12 cellular contexts compared by ENCODE assay signal in genomic region chr20:54194724-54195438, GRCh38. TPM values are rescaled to one million over a fixed set of nuclear protein-coding genes. Genes with fewer than 3 reads are reported as not detected.
DNase-seq lines count a peak whose midpoint lies in the region; ATAC-seq and TF ChIP-seq lines count a peak whose summit lies in the region.
"Had no signal": no experiment of that assay in that cellular context is flagged by ENCODE, and none has a peak within 500 bp of the region (broad histone marks: within the 10 kb centered on the region; RNA-seq: fewer than 3 reads in every experiment).

No MANE protein-coding gene starts in this region.

- H3K4me3 ChIP-seq in endodermal cell (ENCODE audit: low read length): no peak overlapping the region

- no peak overlapping the region for H3K27ac Mint-ChIP-seq in activated naive CD8-positive, alpha-beta T cell treated with anti-CD3 and anti-CD28 coated beads, Interleukin-2, amount 50 U/mL, for 24 hours
- H3K27ac Mint-ChIP-seq in activated naive CD8-positive, alpha-beta T cell treated with anti-CD3 and anti-CD28 coated beads for 36 hours: no peak overlapping the region
- no peak overlapping the region for H3K27ac Mint-ChIP-seq in endodermal cell
- H3K27ac Mint-ChIP-seq in stimulated activated naive B cell treated with anti-CD40 and anti-IgM and Interleukin-4, amounts not matched to agents 10 μg/mL and 1 μg/mL and 100 μg/mL, for 72 hours: no peak overlapping the region

- H3K27me3 ChIP-seq in endodermal cell (ENCODE audit: control insufficient read depth, insufficient read depth, low read length, poor library complexity, severe bottlenecking): no peaks in the 10 kb centered on the region

- H3K4me3 Mint-ChIP-seq in activated naive CD8-positive, alpha-beta T cell treated with anti-CD3 and anti-CD28 coated beads, Interleukin-2, amount 50 U/mL, for 24 hours: no peak overlapping the region
- H3K4me3 Mint-ChIP-seq in activated naive CD8-positive, alpha-beta T cell treated with anti-CD3 and anti-CD28 coated beads for 36 hours: no peak overlapping the region
- H3K4me3 Mint-ChIP-seq in endodermal cell: no peak overlapping the region
- H3K4me3 Mint-ChIP-seq in stimulated activated naive B cell treated with anti-CD40 and anti-IgM and Interleukin-4, amounts not matched to agents 10 μg/mL and 1 μg/mL and 100 μg/mL, for 72 hours: no peak overlapping the region

- H3K9ac ChIP-seq in endodermal cell (ENCODE audit: extremely low read depth, low read length, poor library complexity, severe bottlenecking): no peak overlapping the region

- H3K27me3 Mint-ChIP-seq in activated naive CD8-positive, alpha-beta T cell treated with anti-CD3 and anti-CD28 coated beads, Interleukin-2, amount 50 U/mL, for 24 hours: peaks cover 4% of the 10 kb centered on the region
- H3K27me3 Mint-ChIP-seq in activated naive CD8-positive, alpha-beta T cell treated with anti-CD3 and anti-CD28 coated beads for 36 hours: no peaks in the 10 kb centered on the region
- H3K27me3 Mint-ChIP-seq in endodermal cell (ENCODE audit: insufficient read depth): no peaks in the 10 kb centered on the region
- peaks cover 19 to 22% of the 10 kb centered on the region in 2 donors for H3K27me3 Mint-ChIP-seq in stimulated activated naive B cell treated with anti-CD40 and anti-IgM and Interleukin-4, amounts not matched to agents 10 μg/mL and 1 μg/mL and 100 μg/mL, for 72 hours

- no peaks in the 10 kb centered on the region for H3K4me1 Mint-ChIP-seq in activated naive CD8-positive, alpha-beta T cell treated with anti-CD3 and anti-CD28 coated beads, Interleukin-2, amount 50 U/mL, for 24 hours
- peaks cover 4% of the 10 kb centered on the region for H3K4me1 Mint-ChIP-seq in activated naive CD8-positive, alpha-beta T cell treated with anti-CD3 and anti-CD28 coated beads for 36 hours
- peaks cover 2% of the 10 kb centered on the region for H3K4me1 Mint-ChIP-seq in endodermal cell
- peaks cover 0 to 5% of the 10 kb centered on the region in 2 donors for H3K4me1 Mint-ChIP-seq in stimulated activated naive B cell treated with anti-CD40 and anti-IgM and Interleukin-4, amounts not matched to agents 10 μg/mL and 1 μg/mL and 100 μg/mL, for 72 hours

- H3K9me3 ChIP-seq in endodermal cell (ENCODE audit: control insufficient read depth, low read length): no peaks in the 10 kb centered on the region

- H3K27ac ChIP-seq in endodermal cell (ENCODE audit: low read depth, low read length): no peak overlapping the region

- WGBS in endodermal cell (ENCODE audit: insufficient coverage in 1 of 2, insufficient read length in 1 of 2), 2 experiments: 82 to 86% methylated on average over 9 to 11 of the region's 11 CpGs

- no peaks in the 10 kb centered on the region for H3K36me3 ChIP-seq in endodermal cell (ENCODE audit: control insufficient read depth, insufficient read depth, low read length)

- peak; percentile 70 for TF ChIP-seq CTCF in endodermal cell (conservative IDR thresholded peaks at IDR 0.05)

- intact Hi-C loops in left colon (cut with DNase I, micrococcal nuclease): loop anchor here (5.0 to 10.0 kb wide), 2 partner anchors 98 to 100 kb away; no protein-coding TSS in a partner anchor

- H3K36me3 Mint-ChIP-seq in activated naive CD8-positive, alpha-beta T cell treated with anti-CD3 and anti-CD28 coated beads, Interleukin-2, amount 50 U/mL, for 24 hours (ENCODE audit: low read depth): no peaks in the 10 kb centered on the region
- H3K36me3 Mint-ChIP-seq in activated naive CD8-positive, alpha-beta T cell treated with anti-CD3 and anti-CD28 coated beads for 36 hours: no peaks in the 10 kb centered on the region
- H3K36me3 Mint-ChIP-seq in endodermal cell (ENCODE audit: low read depth): no peaks in the 10 kb centered on the region
- H3K36me3 Mint-ChIP-seq in stimulated activated naive B cell treated with anti-CD40 and anti-IgM and Interleukin-4, amounts not matched to agents 10 μg/mL and 1 μg/mL and 100 μg/mL, for 72 hours: no peaks in the 10 kb centered on the region

- no peaks in the 10 kb centered on the region for H3K4me1 ChIP-seq in endodermal cell (ENCODE audit: control insufficient read depth, insufficient read depth, low read length)

- ATAC-seq in activated naive CD8-positive, alpha-beta T cell treated with anti-CD3 and anti-CD28 coated beads, Interleukin-2, amount 50 U/mL, for 24 hours: peak; percentile 36
- ATAC-seq in stimulated activated naive B cell treated with anti-CD40 and anti-IgM and Interleukin-4, amounts not matched to agents 10 μg/mL and 1 μg/mL and 100 μg/mL, for 72 hours (replicated peaks): peak; percentile 70 to 72
- ATAC-seq in left colon: no peak

- no peak for DNase-seq in activated naive CD8-positive, alpha-beta T cell treated with anti-CD3 and anti-CD28 coated beads, Interleukin-2, amount 50 U/mL, for 24 hours
- no peak for DNase-seq in activated naive CD8-positive, alpha-beta T cell treated with anti-CD3 and anti-CD28 coated beads for 36 hours
- peak; percentile 37 for DNase-seq in NAMALWA (ENCODE audit: low spot score)
- no peak for DNase-seq in endodermal cell
- DNase-seq in stimulated activated naive B cell treated with anti-CD40 and anti-IgM and Interleukin-4, amounts not matched to agents 10 μg/mL and 1 μg/mL and 100 μg/mL, for 72 hours: no peak
- DNase-seq in AG08396 (ENCODE audit: low spot score): no peak
- no peak for DNase-seq in left colon
- no peak for DNase-seq in GF-D8 (lab: John Stamatoyannopoulos, UW)
- DNase-seq: AML-193, hypothalamus, NCI-H1436 treated with DMSO at 0.1 percent for 48 hours, small intestine had no signal

- no peaks in the 10 kb centered on the region for H3K9me3 Mint-ChIP-seq in activated naive CD8-positive, alpha-beta T cell treated with anti-CD3 and anti-CD28 coated beads, Interleukin-2, amount 50 U/mL, for 24 hours
- no peaks in the 10 kb centered on the region for H3K9me3 Mint-ChIP-seq in activated naive CD8-positive, alpha-beta T cell treated with anti-CD3 and anti-CD28 coated beads for 36 hours
- no peaks in the 10 kb centered on the region for H3K9me3 Mint-ChIP-seq in endodermal cell
- H3K9me3 Mint-ChIP-seq in stimulated activated naive B cell treated with anti-CD40 and anti-IgM and Interleukin-4, amounts not matched to agents 10 μg/mL and 1 μg/mL and 100 μg/mL, for 72 hours: no peaks in the 10 kb centered on the region

RNA-seq across cellular contexts. Expression of gene PFDN4, which starts 13.0 kb away (rescaled TPM):
- total RNA-seq in activated naive CD8-positive, alpha-beta T cell treated with anti-CD3 and anti-CD28 coated beads for 36 hours: 10 to 100 TPM; 38.8 to 41.8 TPM
- total RNA-seq in endodermal cell: 10 to 100 TPM; 72.7 to 89.8 TPM
- polyA plus RNA-seq in endodermal cell (2013, experiment 1 of 2): 99.5 TPM
- 128 TPM for polyA plus RNA-seq in endodermal cell (2013, experiment 2 of 2)
- 10 to 100 TPM; 11.1 to 14.7 TPM for total RNA-seq in left colon

RNA-seq across cellular contexts. Expression of gene CYP24A1, which starts 21.1 kb away (rescaled TPM):
- total RNA-seq in activated naive CD8-positive, alpha-beta T cell treated with anti-CD3 and anti-CD28 coated beads for 36 hours: not detected
- total RNA-seq in endodermal cell (under 1 TPM in 1 of 2 donors, not detected in 1; 0.13 TPM), left colon (not detected)
- 0.14 TPM for polyA plus RNA-seq in endodermal cell (2013, experiment 1 of 2)
- polyA plus RNA-seq in endodermal cell (2013, experiment 2 of 2): 0.29 TPM
